ENCODE assay signal across 1 cellular context in genomic region chr11:109940816-109941215, GRCh38.
TF ChIP-seq lines count a peak whose summit lies in the region.

No MANE protein-coding gene starts in this region.

TF ChIP-seq in A549, 52 proteins besides CTCF, POLR2A, EP300 and RAD21 (continued from another document):
- TF ChIP-seq MAZ (IDR thresholded peaks at IDR 0.05; ENCODE audit: borderline replicate concordance, low read depth, low read length) (no peak), HOXB5 (CRISPR knock-in tag; IDR thresholded peaks at IDR 0.05) (no peak), REST (IDR thresholded peaks at IDR 0.05) (no peak), PHF8 (IDR thresholded peaks at IDR 0.05; ENCODE audit: borderline replicate concordance, low read depth) (no peak), SMC3 (IDR thresholded peaks at IDR 0.05) (no peak)
